Comparison of ENCODE assay signal across 18 cellular contexts in genomic region chr22:22410677-22411076, GRCh38.
"Had no signal": no experiment of that assay in that cellular context is flagged by ENCODE, and none has a peak within 500 bp of the region (broad histone marks: within the 10 kb centered on the region; RNA-seq: fewer than 3 reads in every experiment).

No MANE protein-coding gene starts in this region.

- H3K27ac ChIP-seq: gastroesophageal sphincter, parathyroid adenoma, right lobe of liver, thoracic aorta, upper lobe of left lung had no signal

- ATAC-seq: activated CD8-positive, alpha-beta memory T cell treated with anti-CD3 and anti-CD28 coated beads, Interleukin-2, amount 10 ng/mL, durations not matched to agents 7 days and 5 days had no signal

- DNase-seq: activated CD4-positive, alpha-beta memory T cell treated with anti-CD3 and anti-CD28 coated beads, Interleukin-2, amount 10 ng/mL, durations not matched to agents 7 days and 5 days; activated CD4-positive, alpha-beta T cell treated with anti-CD3 and anti-CD28 coated beads for 48 hours; activated CD4-positive, CD25-positive, alpha-beta regulatory T cell; activated CD8-positive, alpha-beta memory T cell treated with anti-CD3 and anti-CD28 coated beads, Interleukin-2, amount 10 ng/mL, durations not matched to agents 7 days and 5 days; effector CD8-positive, alpha-beta T cell; immature natural killer cell; kidney glomerular epithelial cell; natural killer cell; stimulated activated CD4-positive, alpha-beta T cell treated with anti-CD3 and anti-CD28 coated beads, Interleukin-4, amount 100 ng/mL, for 24 hours had no signal

- H3K9ac ChIP-seq: parathyroid adenoma had no signal

- H3K36me3 ChIP-seq: gastroesophageal sphincter, left ventricle myocardium inferior, right lobe of liver, thoracic aorta, upper lobe of left lung had no signal

- H3K27ac Mint-ChIP-seq: activated CD4-positive, alpha-beta memory T cell treated with anti-CD3 and anti-CD28 coated beads, Interleukin-2, amount 10 ng/mL, durations not matched to agents 7 days and 5 days; activated CD8-positive, alpha-beta memory T cell treated with anti-CD3 and anti-CD28 coated beads, Interleukin-2, amount 10 ng/mL, durations not matched to agents 7 days and 5 days; activated naive CD8-positive, alpha-beta T cell; immature natural killer cell; natural killer cell; stimulated activated effector memory CD8-positive, alpha-beta T cell treated with anti-CD3 and anti-CD28 coated beads, Interleukin-12 subunit alpha, Interleukin-12 subunit beta, amount 100 ng/mL, for 72 hours had no signal

- H2AFZ ChIP-seq: parathyroid adenoma had no signal

- H3K4me1 Mint-ChIP-seq: activated CD4-positive, alpha-beta memory T cell treated with anti-CD3 and anti-CD28 coated beads, Interleukin-2, amount 10 ng/mL, durations not matched to agents 7 days and 5 days; immature natural killer cell; natural killer cell; stimulated activated effector memory CD8-positive, alpha-beta T cell treated with anti-CD3 and anti-CD28 coated beads, Interleukin-12 subunit alpha, Interleukin-12 subunit beta, amount 100 ng/mL, for 72 hours had no signal

- H3K4me3 ChIP-seq: gastroesophageal sphincter, left ventricle myocardium inferior, mucosa of descending colon, right lobe of liver, thoracic aorta, upper lobe of left lung had no signal

- H3K4me3 Mint-ChIP-seq: activated CD4-positive, alpha-beta memory T cell treated with anti-CD3 and anti-CD28 coated beads, Interleukin-2, amount 10 ng/mL, durations not matched to agents 7 days and 5 days; activated CD8-positive, alpha-beta memory T cell treated with anti-CD3 and anti-CD28 coated beads, Interleukin-2, amount 10 ng/mL, durations not matched to agents 7 days and 5 days; activated naive CD8-positive, alpha-beta T cell; immature natural killer cell; natural killer cell; stimulated activated effector memory CD8-positive, alpha-beta T cell treated with anti-CD3 and anti-CD28 coated beads, Interleukin-12 subunit alpha, Interleukin-12 subunit beta, amount 100 ng/mL, for 72 hours had no signal

- H3K4me1 ChIP-seq: gastroesophageal sphincter, parathyroid adenoma, right lobe of liver, upper lobe of left lung had no signal

- H3K27me3 ChIP-seq: right lobe of liver, upper lobe of left lung had no signal

- H3K9me3 Mint-ChIP-seq: activated CD4-positive, alpha-beta memory T cell treated with anti-CD3 and anti-CD28 coated beads, Interleukin-2, amount 10 ng/mL, durations not matched to agents 7 days and 5 days; immature natural killer cell; natural killer cell; stimulated activated effector memory CD8-positive, alpha-beta T cell treated with anti-CD3 and anti-CD28 coated beads, Interleukin-12 subunit alpha, Interleukin-12 subunit beta, amount 100 ng/mL, for 72 hours had no signal

- H3K9me3 ChIP-seq: mucosa of descending colon, right lobe of liver, thoracic aorta, upper lobe of left lung had no signal

- H3K36me3 Mint-ChIP-seq: activated CD8-positive, alpha-beta memory T cell treated with anti-CD3 and anti-CD28 coated beads, Interleukin-2, amount 10 ng/mL, durations not matched to agents 7 days and 5 days; activated naive CD8-positive, alpha-beta T cell; immature natural killer cell; natural killer cell; stimulated activated effector memory CD8-positive, alpha-beta T cell treated with anti-CD3 and anti-CD28 coated beads, Interleukin-12 subunit alpha, Interleukin-12 subunit beta, amount 100 ng/mL, for 72 hours had no signal

- H3K79me2 ChIP-seq: parathyroid adenoma had no signal
